Comparison of ENCODE assay signal across 15 cellular contexts in genomic region chr11:58561394-58562102, GRCh38. TPM values are rescaled to one million over a fixed set of nuclear protein-coding genes. Genes with fewer than 3 reads are reported as not detected.
DNase-seq lines count a peak whose midpoint lies in the region; ATAC-seq and TF ChIP-seq lines count a peak whose summit lies in the region.
"Had no signal": no experiment of that assay in that cellular context is flagged by ENCODE, and none has a peak within 500 bp of the region (broad histone marks: within the 10 kb centered on the region; RNA-seq: fewer than 3 reads in every experiment).

No MANE protein-coding gene starts in this region.

- dilution Hi-C loops in IMR-90 (cut with HindIII; ENCODE audit: low sequenced_read_pairs, unreplicated experiment), result no loop called here

- TF ChIP-seq CTCF in IMR-90 (conservative IDR thresholded peaks at IDR 0.05; ENCODE audit: low read depth, low read length) (no peak), neural progenitor cell (IDR thresholded peaks at IDR 0.05) (no peak), dorsolateral prefrontal cortex (IDR thresholded peaks at IDR 0.05 in 54 of 56, conservative IDR thresholded peaks at IDR 0.05 in 2 of 56; ENCODE audit: low read depth in 1 of 56, partially characterized antibody in 56 of 56) (no peak)

- ATAC-seq in IMR-90 (ENCODE audit: low read depth) (no peak), GM18873 (IDR thresholded peaks at IDR 0.05; ENCODE audit: low FRiP score, unreplicated experiment) (no peak)

- H3K4me1 ChIP-seq in IMR-90 (ENCODE audit: control insufficient read depth, insufficient read depth, low read length) (no peaks in the 10 kb centered on the region), neural progenitor cell (no peaks in the 10 kb centered on the region), trophoblast cell (ENCODE audit: control insufficient read depth in 1 of 2, insufficient read depth in 2 of 2, low read length in 2 of 2) (no peaks in the 10 kb centered on the region)
- H3K4me1 ChIP-seq: prostate gland had no signal

- intact Hi-C loops in IMR-90 (cut with micrococcal nuclease), result no loop called here
- intact Hi-C loops in dorsolateral prefrontal cortex (cut with DNase I), result no loop called here

- H2AK9ac ChIP-seq in IMR-90 (replicated peaks; ENCODE audit: low read depth, low read length, poor library complexity), result peak overlapping the region; percentile 9

- TF ChIP-seq POLR2A in IMR-90 (IDR thresholded peaks at IDR 0.05; ENCODE audit: low read depth, low read length), result no peak

- H3K4me1 Mint-ChIP-seq in neural progenitor cell, result peaks cover 11% of the 10 kb centered on the region

- POLR2A ChIA-PET in IMR-90 (lab: Charles Lee; ENCODE audit: unreplicated experiment), result no interaction called here

- no peak overlapping the region for H3K4me2 ChIP-seq in IMR-90 (ENCODE audit: low read depth, low read length)
- H3K4me2 ChIP-seq in neural progenitor cell, result no peak overlapping the region
- H3K4me2 ChIP-seq in trophoblast cell (ENCODE audit: low read length), result no peak overlapping the region
- H3K4me2 ChIP-seq: BLaER1 treated with 17β-estradiol and CSF1 and Interleukin-3, amounts not matched to agents 10 nM and 100 nM had no signal

- no CpG with 5 or more reads among the region's 2 CpGs for WGBS in IMR-90 (ENCODE audit: extremely low coverage in 2 of 2, insufficient read length in 1 of 2), 2 experiments
- no CpG with 5 or more reads among the region's 2 CpGs for WGBS in trophoblast cell (ENCODE audit: extremely low coverage, insufficient coverage, insufficient read length)

- peak overlapping the region; percentile 23 for H3K27ac Mint-ChIP-seq in neural progenitor cell

- no peak overlapping the region for H3K56ac ChIP-seq in IMR-90 (ENCODE audit: extremely low read depth, insufficient read depth, low read length)

- H4K8ac ChIP-seq in IMR-90 (ENCODE audit: low read depth in 2 of 2, low read length in 2 of 2) (no peak overlapping the region), trophoblast cell (ENCODE audit: low read depth, low read length) (no peak overlapping the region)

- BruUV-seq in IMR-90 (replicated peaks; lab: Mats Ljungman, UMichigan), result no TSS peak

- DNase-seq in Ammon's horn (ENCODE audit: low spot score) (peak; percentile 22), IMR-90 (no peak), globus pallidus (ENCODE audit: low spot score) (peak; percentile 30), neural progenitor cell (ENCODE audit: low spot score) (peak; percentile 29), dorsolateral prefrontal cortex (no peak), trophoblast cell (no peak)
- no peak for DNase-seq in stimulated activated CD4-positive, alpha-beta T cell treated with anti-CD3 and anti-CD28 coated beads, Interleukin-4, amount 100 ng/mL, for 1 hour
- DNase-seq: central memory CD4-positive, alpha-beta T cell; erythroblast; KBM-7; NCI-H187; SHP77 treated with DMSO at 0.1 percent for 48 hours had no signal

- H3K18ac ChIP-seq in IMR-90 (ENCODE audit: low read depth, low read length) (no peak overlapping the region), trophoblast cell (ENCODE audit: low read length) (no peak overlapping the region)

- CTCF ChIA-PET in IMR-90 (lab: Yijun Ruan, JAX), result no interaction called here

- H2AFZ ChIP-seq in IMR-90 (replicated peaks; ENCODE audit: low read length, poor library complexity) (no peak overlapping the region), neural progenitor cell (replicated peaks) (no peak overlapping the region), trophoblast cell (ENCODE audit: insufficient read depth, low read length, poor library complexity) (no peak overlapping the region)

- H3K23ac ChIP-seq in IMR-90 (ENCODE audit: low read depth, low read length) (no peak overlapping the region), trophoblast cell (ENCODE audit: low read length) (no peak overlapping the region)

- no peaks in the 10 kb centered on the region for H3F3A ChIP-seq in neural progenitor cell (ENCODE audit: low read depth)

- H3K9me1 ChIP-seq in IMR-90 (ENCODE audit: insufficient read depth, low read length), result no peaks in the 10 kb centered on the region

- H3K27ac ChIP-seq in IMR-90 (ENCODE audit: insufficient read depth, low read length) (no peak overlapping the region), neural progenitor cell (no peak overlapping the region), dorsolateral prefrontal cortex (peak overlapping the region in 27 of 59 donors; percentile 1 to 61 (median 37)), trophoblast cell (ENCODE audit: low read depth, low read length) (no peak overlapping the region)
- H3K27ac ChIP-seq: BLaER1 treated with 17β-estradiol and CSF1 and Interleukin-3, amounts not matched to agents 10 nM and 100 nM; prostate gland had no signal

- in situ Hi-C loops in IMR-90 (cut with MboI; ENCODE audit: low sequenced_read_pairs), result no loop called here

- no peaks in the 10 kb centered on the region for H3K36me3 Mint-ChIP-seq in neural progenitor cell

- H2BK120ac ChIP-seq in IMR-90 (ENCODE audit: low read depth, low read length), result no peak overlapping the region
- no peak overlapping the region for H2BK120ac ChIP-seq in trophoblast cell (ENCODE audit: insufficient read depth, low read length, poor library complexity)

- no peak overlapping the region for H2BK12ac ChIP-seq in trophoblast cell (ENCODE audit: low read length)

- no peak overlapping the region for H4K5ac ChIP-seq in IMR-90 (ENCODE audit: low read depth, low read length)

- no peaks in the 10 kb centered on the region for H3K9me3 Mint-ChIP-seq in neural progenitor cell

- no peak overlapping the region for H3K4me3 Mint-ChIP-seq in neural progenitor cell

- H2BK15ac ChIP-seq in IMR-90 (ENCODE audit: low read depth, low read length), result no peak overlapping the region

- H3K4ac ChIP-seq in IMR-90 (ENCODE audit: low read depth, low read length) (no peak overlapping the region), trophoblast cell (ENCODE audit: low read depth, low read length) (no peak overlapping the region)

- H3K27me3 ChIP-seq in IMR-90 (ENCODE audit: control insufficient read depth, insufficient read depth, low read length) (no peaks in the 10 kb centered on the region), neural progenitor cell (no peaks in the 10 kb centered on the region), dorsolateral prefrontal cortex (no peaks in the 10 kb centered on the region), trophoblast cell (ENCODE audit: insufficient read depth, low read length) (no peaks in the 10 kb centered on the region)
- H3K27me3 ChIP-seq: BLaER1 treated with 17β-estradiol and CSF1 and Interleukin-3, amounts not matched to agents 10 nM and 100 nM had no signal

- no peak overlapping the region for H2BK5ac ChIP-seq in IMR-90 (ENCODE audit: low read depth, low read length, poor library complexity, severe bottlenecking)
- H2BK5ac ChIP-seq in trophoblast cell (ENCODE audit: low read depth, low read length, poor library complexity), result no peak overlapping the region

- H3K79me1 ChIP-seq in IMR-90 (ENCODE audit: low read depth in 1 of 2, low read length in 2 of 2) (no peaks in the 10 kb centered on the region; a peak in 1 of 4 replicates), trophoblast cell (ENCODE audit: low read length) (no peaks in the 10 kb centered on the region)

- no peaks in the 10 kb centered on the region for H3K79me2 ChIP-seq in neural progenitor cell (ENCODE audit: low read depth)
- H3K79me2 ChIP-seq in trophoblast cell (ENCODE audit: control insufficient read depth, insufficient read depth, low read length, poor library complexity), result no peaks in the 10 kb centered on the region

- H4K20me1 ChIP-seq in IMR-90 (ENCODE audit: insufficient read depth, low read length), result no peaks in the 10 kb centered on the region
- H4K20me1 ChIP-seq in neural progenitor cell (ENCODE audit: low read depth), result no peaks in the 10 kb centered on the region

- no peak overlapping the region for H2BK20ac ChIP-seq in IMR-90 (ENCODE audit: low read depth, low read length)

- no peak overlapping the region for H3K9ac ChIP-seq in IMR-90 (ENCODE audit: low read depth, low read length)
- H3K9ac ChIP-seq in neural progenitor cell, result no peak overlapping the region
- no peak overlapping the region for H3K9ac ChIP-seq in trophoblast cell (ENCODE audit: low read length)
- H3K9ac ChIP-seq: BLaER1 treated with 17β-estradiol and CSF1 and Interleukin-3, amounts not matched to agents 10 nM and 100 nM had no signal

- no peak overlapping the region for H2AK5ac ChIP-seq in IMR-90 (ENCODE audit: low read depth, low read length)
- no peak overlapping the region for H2AK5ac ChIP-seq in trophoblast cell (ENCODE audit: low read length)

- no peak overlapping the region for H4K12ac ChIP-seq in trophoblast cell (ENCODE audit: low read depth, low read length)

- no peaks in the 10 kb centered on the region for H3K27me3 Mint-ChIP-seq in neural progenitor cell (ENCODE audit: insufficient read depth, low read depth)

- no peak for TF ChIP-seq RAD21 in IMR-90 (IDR thresholded peaks at IDR 0.05; ENCODE audit: low read length)

- H4K91ac ChIP-seq in IMR-90 (ENCODE audit: insufficient read depth, low read depth, low read length) (no peak overlapping the region), trophoblast cell (ENCODE audit: low read depth, low read length) (no peak overlapping the region)

- H3K36me3 ChIP-seq in IMR-90 (ENCODE audit: control insufficient read depth, insufficient read depth, low read length) (0 out of 2 replicates have a peak, but pooled peaks cover 1% of the 10 kb centered on the region), neural progenitor cell (no peaks in the 10 kb centered on the region), trophoblast cell (ENCODE audit: control insufficient read depth in 1 of 2, insufficient read depth in 2 of 2, low read length in 2 of 2) (no peaks in the 10 kb centered on the region)
- H3K36me3 ChIP-seq: prostate gland had no signal

- H3K14ac ChIP-seq in IMR-90 (replicated peaks; ENCODE audit: low read depth, low read length) (no peak overlapping the region), trophoblast cell (ENCODE audit: low read length) (no peak overlapping the region)

- no peaks in the 10 kb centered on the region for H3K9me3 ChIP-seq in IMR-90 (ENCODE audit: control insufficient read depth, insufficient read depth, low read length)
- H3K9me3 ChIP-seq in neural progenitor cell (ENCODE audit: low read depth), result no peaks in the 10 kb centered on the region
- no peaks in the 10 kb centered on the region for H3K9me3 ChIP-seq in trophoblast cell (ENCODE audit: insufficient read depth, low read depth, low read length)
- H3K9me3 ChIP-seq: BLaER1 treated with 17β-estradiol and CSF1 and Interleukin-3, amounts not matched to agents 10 nM and 100 nM; prostate gland had no signal

- H3K4me3 ChIP-seq in IMR-90 (ENCODE audit: insufficient read depth, low read depth, low read length) (no peak overlapping the region), neural progenitor cell (no peak overlapping the region), dorsolateral prefrontal cortex (peak overlapping the region in 21 of 59 donors; percentile 0 to 39 (median 15)), trophoblast cell (ENCODE audit: low read depth, low read length) (no peak overlapping the region)
- H3K4me3 ChIP-seq: BLaER1 treated with 17β-estradiol and CSF1 and Interleukin-3, amounts not matched to agents 10 nM and 100 nM; prostate gland had no signal

RNA-seq across cellular contexts. Expression of gene LPXN, which starts 14.1 kb away (rescaled TPM):
- total RNA-seq in IMR-90 (2012; rRNA removed) (11.9 and 13.4 TPM in 2 replicates), neural progenitor cell (ENCODE audit: low replicate concordance) (3.1 and 5.0 TPM in 2 replicates), dorsolateral prefrontal cortex (10 to 100 TPM in 117 of 120 experiments, 1 to 10 TPM in 3; 8.8 to 21.0 (median 14.8) TPM)
- 15.2 and 15.7 TPM in 2 replicates for polyA plus RNA-seq in IMR-90 (2012; rRNA removed)
- polyA plus RNA-seq in IMR-90 (2012; cell fraction: cytosol; rRNA removed), result 6.9 and 10.3 TPM in 2 replicates
- polyA plus RNA-seq in IMR-90 (2012; cell fraction: nucleus; rRNA removed; ENCODE audit: low replicate concordance), result 8.6 and 12.5 TPM in 2 replicates
- 1.6 and 1.8 TPM in 2 replicates for polyA plus RNA-seq in trophoblast cell (2013)

RNA-seq across cellular contexts. Expression of gene ZFP91, which starts 17.3 kb away (rescaled TPM):
- total RNA-seq in IMR-90 (2012; rRNA removed) (25.3 and 43.0 TPM in 2 replicates), neural progenitor cell (ENCODE audit: low replicate concordance) (37.7 and 52.0 TPM in 2 replicates), dorsolateral prefrontal cortex (10 to 100 TPM; 41.4 to 67.0 (median 53.2) TPM)
- 18.1 and 20.7 TPM in 2 replicates for polyA plus RNA-seq in IMR-90 (2012; rRNA removed)
- polyA plus RNA-seq in IMR-90 (2012; cell fraction: cytosol; rRNA removed), result 3.4 and 5.3 TPM in 2 replicates
- polyA plus RNA-seq in IMR-90 (2012; cell fraction: nucleus; rRNA removed; ENCODE audit: low replicate concordance), result 2.9 and 18.9 TPM in 2 replicates
- polyA plus RNA-seq in trophoblast cell (2013), result 40.2 and 41.3 TPM in 2 replicates

RNA-seq across cellular contexts. Expression of gene OR5B21, which starts 53.6 kb away (rescaled TPM):
- total RNA-seq in IMR-90 (2012; rRNA removed) (not detected in 2 replicates), neural progenitor cell (ENCODE audit: low replicate concordance) (not detected in 2 replicates), dorsolateral prefrontal cortex (1 to 10 TPM in 2 of 120 experiments, under 1 TPM in 13, not detected in 105; 0.44 to 1.5 (median 0.63) TPM)
- polyA plus RNA-seq in IMR-90 (2012; rRNA removed), result not detected in 2 replicates
- not detected in 2 replicates for polyA plus RNA-seq in IMR-90 (2012; cell fraction: cytosol; rRNA removed)
- 0.11 TPM in 1 of 2 replicates, not detected in the other for polyA plus RNA-seq in IMR-90 (2012; cell fraction: nucleus; rRNA removed; ENCODE audit: low replicate concordance)
- polyA plus RNA-seq in trophoblast cell (2013), result not detected in 2 replicates
- total RNA-seq: prostate gland had no signal

Comparison
In these comparisons a context has a peak if more than half of its experiments do, and no peak if none do; other contexts are left out.
1. DNase-seq: peak in Ammon's horn (single experiment), globus pallidus (single experiment) and neural progenitor cell (single experiment); none in IMR-90 (single experiment), stimulated activated CD4-positive, alpha-beta T cell treated with anti-CD3 and anti-CD28 coated beads, Interleukin-4, amount 100 ng/mL, for 1 hour (single experiment), dorsolateral prefrontal cortex (0 of 10) and trophoblast cell (0 of 2).